Comparison of ENCODE assay signal across 26 cellular contexts in genomic region chr22:49773531-49773930, GRCh38. TPM values are rescaled to one million over a fixed set of nuclear protein-coding genes. Genes with fewer than 3 reads are reported as not detected.
A peak's percentile ranks its signal among the peaks of the same experiment; 100 is the strongest.
DNase-seq lines count a peak whose midpoint lies in the region; ATAC-seq, FAIRE-seq and TF ChIP-seq lines count a peak whose summit lies in the region.
"Had no signal": no experiment of that assay in that cellular context is flagged by ENCODE, and none has a peak within 500 bp of the region (broad histone marks: within the 10 kb centered on the region; RNA-seq: fewer than 3 reads in every experiment).

No MANE protein-coding gene starts in this region.

- H2AFZ ChIP-seq in PC-9 (no peak overlapping the region), endothelial cell of umbilical vein (ENCODE audit: low read depth, low read length) (no peak overlapping the region)

- no peaks in the 10 kb centered on the region for H3K9me1 ChIP-seq in endothelial cell of umbilical vein (replicated peaks; ENCODE audit: control insufficient read depth, extremely low read depth, insufficient read depth, low read length)

- intact Hi-C loops in activated naive CD4-positive, alpha-beta T cell treated with anti-CD3 and anti-CD28 coated beads for 36 hours (cut with micrococcal nuclease): no loop called here
- intact Hi-C loops in Calu3 (cut with micrococcal nuclease; ENCODE audit: unreplicated experiment): no loop called here
- intact Hi-C loops in PC-9 (cut with micrococcal nuclease; ENCODE audit: unreplicated experiment): no loop called here
- intact Hi-C loops in endothelial cell of umbilical vein (cut with micrococcal nuclease): no loop called here

- H3K4me1 ChIP-seq in PC-9 (replicated peaks; ENCODE audit: insufficient read depth) (no peaks in the 10 kb centered on the region), endothelial cell of umbilical vein (ENCODE audit: control insufficient read depth, extremely low read depth, insufficient read depth, low read length) (no peaks in the 10 kb centered on the region)
- H3K4me1 ChIP-seq: BE2C had no signal

- no peaks in the 10 kb centered on the region for H3K27me3 Mint-ChIP-seq in activated naive CD4-positive, alpha-beta T cell treated with anti-CD3 and anti-CD28 coated beads, Interleukin-2, amount 10 ng/mL, durations not matched to agents 7 days and 5 days
- no peaks in the 10 kb centered on the region for H3K27me3 Mint-ChIP-seq in activated naive CD4-positive, alpha-beta T cell treated with anti-CD3 and anti-CD28 coated beads for 36 hours (ENCODE audit: low read depth)
- H3K27me3 Mint-ChIP-seq in Calu3 (ENCODE audit: unreplicated experiment): no peaks in the 10 kb centered on the region
- H3K27me3 Mint-ChIP-seq: CD4-positive, CD25-positive, alpha-beta regulatory T cell had no signal

- ATAC-seq in GM19395 (IDR thresholded peaks at IDR 0.05; ENCODE audit: unreplicated experiment) (no peak), GM19467 (IDR thresholded peaks at IDR 0.05; ENCODE audit: unreplicated experiment) (no peak)

- dilution Hi-C loops in endothelial cell of umbilical vein (cut with MboI; ENCODE audit: extremely low pct_ligation_motif_present, low sequenced_read_pairs): no loop called here

- H3K79me2 ChIP-seq in PC-9 (ENCODE audit: low read depth) (no peaks in the 10 kb centered on the region), endothelial cell of umbilical vein (ENCODE audit: control insufficient read depth, insufficient read depth, low read length) (peaks cover 2% of the 10 kb centered on the region)

- H3F3A ChIP-seq in PC-9 (ENCODE audit: insufficient read depth, low read depth): peaks cover 11% of the 10 kb centered on the region; the same call in 1 of the 2 replicates

- H3K36me3 ChIP-seq in PC-9 (ENCODE audit: low read depth) (peaks cover 23% of the 10 kb centered on the region; the same call in 1 of the 2 replicates), endothelial cell of umbilical vein (ENCODE audit: control insufficient read depth in 2 of 2, extremely low read depth in 1 of 2, insufficient read depth in 2 of 2, low read length in 2 of 2) (peaks cover 16 to 32% of the 10 kb centered on the region in 2 experiments)

- H3K27ac Mint-ChIP-seq in activated naive CD4-positive, alpha-beta T cell treated with anti-CD3 and anti-CD28 coated beads, Interleukin-2, amount 10 ng/mL, durations not matched to agents 7 days and 5 days: peak overlapping the region; percentile 9
- no peak overlapping the region for H3K27ac Mint-ChIP-seq in activated naive CD4-positive, alpha-beta T cell treated with anti-CD3 and anti-CD28 coated beads for 36 hours
- H3K27ac Mint-ChIP-seq in Calu3 (ENCODE audit: unreplicated experiment): no peak overlapping the region

- no peaks in the 10 kb centered on the region for H3K9me2 ChIP-seq in PC-9 (ENCODE audit: insufficient read depth)
- H3K9me2 ChIP-seq: SK-N-SH had no signal

- no peak for FAIRE-seq in endothelial cell of umbilical vein (lab: Jason Lieb, UNC)
- FAIRE-seq: G401.6, GM12891, H54, HTR-8/SVneo, RCC 7860 had no signal

- CTCF ChIA-PET in activated naive CD4-positive, alpha-beta T cell treated with anti-CD3 and anti-CD28 coated beads, Interleukin-2, amount 10 ng/mL, durations not matched to agents 7 days and 5 days (lab: Charles Lee): interaction anchor here (0.7 kb wide), 1 partner anchor 190 kb away, joined by 3 read pairs; no protein-coding TSS in a partner anchor
- CTCF ChIA-PET in activated naive CD4-positive, alpha-beta T cell treated with anti-CD3 and anti-CD28 coated beads for 36 hours (lab: Charles Lee): interaction anchor here (0.6 kb wide), 1 partner anchor 144 kb away, joined by 3 read pairs; no protein-coding TSS in a partner anchor
- CTCF ChIA-PET in Calu3 (lab: Charles Lee): no interaction called here
- CTCF ChIA-PET in PC-9 (lab: Charles Lee): no interaction called here
- CTCF ChIA-PET in endothelial cell of umbilical vein (lab: Charles Lee): no interaction called here

- H3K4me3 Mint-ChIP-seq in activated naive CD4-positive, alpha-beta T cell treated with anti-CD3 and anti-CD28 coated beads, Interleukin-2, amount 10 ng/mL, durations not matched to agents 7 days and 5 days: no peak overlapping the region
- H3K4me3 Mint-ChIP-seq in activated naive CD4-positive, alpha-beta T cell treated with anti-CD3 and anti-CD28 coated beads for 36 hours: no peak overlapping the region
- H3K4me3 Mint-ChIP-seq in Calu3 (ENCODE audit: low read depth, unreplicated experiment): no peak overlapping the region
- H3K4me3 Mint-ChIP-seq: CD4-positive, CD25-positive, alpha-beta regulatory T cell had no signal

- TF ChIP-seq CTCF in Calu3 (IDR thresholded peaks at IDR 0.05; ENCODE audit: unreplicated experiment) (no peak), PC-9 (conservative IDR thresholded peaks at IDR 0.05) (no peak), endothelial cell of umbilical vein (IDR thresholded peaks at IDR 0.05; ENCODE audit: extremely low read depth in 1 of 2, insufficient read depth in 1 of 2, low read depth in 1 of 2, low read length in 2 of 2) (no peak)

- H3K4me2 ChIP-seq in PC-9 (no peak overlapping the region), endothelial cell of umbilical vein (ENCODE audit: insufficient read depth, low read length) (no peak overlapping the region)
- H3K4me2 ChIP-seq: KMS-11, SK-N-SH had no signal

- H3K9me3 Mint-ChIP-seq in activated naive CD4-positive, alpha-beta T cell treated with anti-CD3 and anti-CD28 coated beads, Interleukin-2, amount 10 ng/mL, durations not matched to agents 7 days and 5 days: no peaks in the 10 kb centered on the region
- no peaks in the 10 kb centered on the region for H3K9me3 Mint-ChIP-seq in activated naive CD4-positive, alpha-beta T cell treated with anti-CD3 and anti-CD28 coated beads for 36 hours
- H3K9me3 Mint-ChIP-seq in Calu3 (ENCODE audit: low read depth, unreplicated experiment): no peaks in the 10 kb centered on the region

- H3K4me3 ChIP-seq in PC-9 (no peak overlapping the region), endothelial cell of umbilical vein (replicated peaks in 1 of 3; ENCODE audit: insufficient read depth in 1 of 3, low read depth in 1 of 3, low read length in 3 of 3) (no peak overlapping the region)

- peaks cover 34% of the 10 kb centered on the region for H3K36me3 Mint-ChIP-seq in activated naive CD4-positive, alpha-beta T cell treated with anti-CD3 and anti-CD28 coated beads, Interleukin-2, amount 10 ng/mL, durations not matched to agents 7 days and 5 days
- peaks cover 10% of the 10 kb centered on the region for H3K36me3 Mint-ChIP-seq in activated naive CD4-positive, alpha-beta T cell treated with anti-CD3 and anti-CD28 coated beads for 36 hours (ENCODE audit: low read depth)
- H3K36me3 Mint-ChIP-seq in Calu3 (ENCODE audit: insufficient read depth, unreplicated experiment): peaks cover 58% of the 10 kb centered on the region

- H3K9me3 ChIP-seq in PC-9 (ENCODE audit: insufficient read depth, low read depth): no peaks in the 10 kb centered on the region
- no peaks in the 10 kb centered on the region for H3K9me3 ChIP-seq in endothelial cell of umbilical vein (replicated peaks; ENCODE audit: control insufficient read depth, insufficient read depth, low read length)
- H3K9me3 ChIP-seq: BE2C, SK-N-SH had no signal

- H3K27ac ChIP-seq in PC-9 (no peak overlapping the region), endothelial cell of umbilical vein (ENCODE audit: insufficient read depth, low read depth, low read length) (no peak overlapping the region)
- H3K27ac ChIP-seq: 22Rv1, KMS-11 had no signal

- POLR2A ChIA-PET in PC-9 (lab: Charles Lee; ENCODE audit: unreplicated experiment) (no interaction called here), endothelial cell of umbilical vein (lab: Charles Lee) (no interaction called here)

- no peak overlapping the region for H3K9ac ChIP-seq in endothelial cell of umbilical vein (replicated peaks; ENCODE audit: extremely low read depth, insufficient read depth, low read length)
- H3K9ac ChIP-seq: KMS-11, SK-N-SH had no signal

- BruUV-seq in Calu3 (replicated peaks; lab: Mats Ljungman, UMichigan) (TSS peak; percentile 77), PC-9 (replicated peaks; lab: Mats Ljungman, UMichigan) (TSS peak; percentile 28), endothelial cell of umbilical vein (replicated peaks; lab: Mats Ljungman, UMichigan) (TSS peak; percentile 77)

- H3K27me3 ChIP-seq in PC-9 (ENCODE audit: insufficient read depth, low read depth) (no peaks in the 10 kb centered on the region), endothelial cell of umbilical vein (ENCODE audit: control insufficient read depth in 2 of 2, insufficient read depth in 2 of 2, low read length in 2 of 2) (no peaks in the 10 kb centered on the region)
- H3K27me3 ChIP-seq: BE2C had no signal

- peaks cover 31% of the 10 kb centered on the region for H4K20me1 ChIP-seq in PC-9 (ENCODE audit: insufficient read depth)
- no peaks in the 10 kb centered on the region for H4K20me1 ChIP-seq in endothelial cell of umbilical vein (replicated peaks; ENCODE audit: control insufficient read depth, extremely low read depth, insufficient read depth, low read length)

- no peak for TF ChIP-seq POLR2A in endothelial cell of umbilical vein (IDR thresholded peaks at IDR 0.05; ENCODE audit: low read depth, low read length)

- peaks cover 25% of the 10 kb centered on the region for H3K4me1 Mint-ChIP-seq in activated naive CD4-positive, alpha-beta T cell treated with anti-CD3 and anti-CD28 coated beads, Interleukin-2, amount 10 ng/mL, durations not matched to agents 7 days and 5 days
- H3K4me1 Mint-ChIP-seq in activated naive CD4-positive, alpha-beta T cell treated with anti-CD3 and anti-CD28 coated beads for 36 hours (ENCODE audit: low read depth): peaks cover 2% of the 10 kb centered on the region
- no peaks in the 10 kb centered on the region for H3K4me1 Mint-ChIP-seq in Calu3 (ENCODE audit: low read depth, unreplicated experiment)

- DNase-seq in activated naive CD4-positive, alpha-beta T cell treated with anti-CD3 and anti-CD28 coated beads, Interleukin-2, amount 10 ng/mL, durations not matched to agents 7 days and 5 days: no peak
- DNase-seq in activated naive CD4-positive, alpha-beta T cell treated with anti-CD3 and anti-CD28 coated beads for 36 hours: no peak
- DNase-seq in Calu3: no peak
- DNase-seq in PC-9: no peak
- no peak for DNase-seq in endothelial cell of umbilical vein (ENCODE audit: low read depth, low spot score)
- DNase-seq in GF-D8 (lab: John Stamatoyannopoulos, UW): no peak
- DNase-seq: ACHN; BE2C; CD4-positive, CD25-positive, alpha-beta regulatory T cell; NCI-H1048; NCI-H1417; NCI-H1694; NCI-H2029 treated with DMSO at 0.1 percent for 48 hours; NCI-H526 treated with DMSO at 0.1 percent for 48 hours; SIG-M5; SK-N-SH; SW 1271 had no signal

RNA-seq across cellular contexts. Expression of gene BRD1, which starts 54.1 kb away (rescaled TPM):
- total RNA-seq in activated naive CD4-positive, alpha-beta T cell treated with anti-CD3 and anti-CD28 coated beads for 36 hours: 10 to 100 TPM; 26.0 to 27.0 TPM
- 38.8 and 41.4 TPM in 2 replicates for total RNA-seq in Calu3 (2022)
- total RNA-seq in PC-9 (2021): 28.5 and 30.9 TPM in 2 replicates
- 38.8 and 41.1 TPM in 2 replicates for total RNA-seq in endothelial cell of umbilical vein
- 6.8 and 8.1 TPM in 2 replicates for polyA plus RNA-seq in endothelial cell of umbilical vein
- polyA plus RNA-seq in endothelial cell of umbilical vein (2011; cell fraction: cytosol; rRNA removed): 6.6 and 7.9 TPM in 2 replicates
- 46.2 and 52.9 TPM in 2 replicates for polyA plus RNA-seq in endothelial cell of umbilical vein (2011; cell fraction: nucleus; rRNA removed)
- 12.8 and 14.5 TPM in 2 replicates for polyA plus RNA-seq in endothelial cell of umbilical vein (2012)
- polyA minus RNA-seq in endothelial cell of umbilical vein: 11.1 and 15.7 TPM in 2 replicates
- 6.5 TPM for polyA minus RNA-seq in endothelial cell of umbilical vein (2011; cell fraction: cytosol; rRNA and poly(A)+ RNA removed)
- 31.7 and 42.3 TPM in 2 replicates for polyA minus RNA-seq in endothelial cell of umbilical vein (2011; cell fraction: nucleus; rRNA and poly(A)+ RNA removed)

Comparison
In these comparisons a context has a peak if more than half of its experiments do, and no peak if none do; other contexts are left out.
1. CTCF ChIA-PET loops: an anchor here in activated naive CD4-positive, alpha-beta T cell treated with anti-CD3 and anti-CD28 coated beads, Interleukin-2, amount 10 ng/mL, durations not matched to agents 7 days and 5 days (0.7 kb wide) and activated naive CD4-positive, alpha-beta T cell treated with anti-CD3 and anti-CD28 coated beads for 36 hours (0.6 kb wide); none called in Calu3, PC-9 and endothelial cell of umbilical vein.